In genomic region chr12:110049666-110050065, GRCh38 we compare ENCODE assay signal across 7 cellular contexts. TPM values are rescaled to one million over a fixed set of nuclear protein-coding genes. Genes with fewer than 3 reads are reported as not detected.
DNase-seq lines count a peak whose midpoint lies in the region; ATAC-seq and TF ChIP-seq lines count a peak whose summit lies in the region.
"Not testable (repeated sequence)": the region's sequence is repeated elsewhere in the genome, so short reads cannot be mapped to it uniquely, and the experiment has no call there.

No MANE protein-coding gene starts in this region.

- not testable (repeated sequence) for H3K9me2 ChIP-seq in DOHH2 (replicated peaks; ENCODE audit: control insufficient read depth, low read length); OCI-LY7 (ENCODE audit: insufficient read depth, low read length)

- not testable (repeated sequence) for H3K27me3 Mint-ChIP-seq in activated CD4-positive, alpha-beta T cell treated with anti-CD3 and anti-CD28 coated beads, Interleukin-2, amount 10 ng/mL, durations not matched to agents 24 days and 14 days; activated T-helper 2 cell treated with anti-CD3 and anti-CD28 coated beads, Interferon-gamma antibody, Interleukin-2, Interleukin-4, amounts not matched to agents 10 μg/mL and 5 μg/mL and 100 μg/mL, durations not matched to agents 14 hours and 24 hours and 36 hours (ENCODE audit: low read depth); dendritic cell treated with granulocyte-macrophage colony-stimulating factor and Interleukin-4, amounts not matched to agents 40 ng/mL and 50 ng/mL, for 4 days; nephron (ENCODE audit: low read depth); stimulated activated memory B cell treated with anti-CD40 and anti-IgM and Interleukin-4, amounts not matched to agents 10 μg/mL and 1 μg/mL and 100 μg/mL, for 72 hours

- intact Hi-C loops in OCI-LY7 (cut with micrococcal nuclease; ENCODE audit: unreplicated experiment), result loop anchor here (1.0 to 5.0 kb wide), 3 partner anchors 51 to 232 kb away; partner anchors contain the start of genes ANKRD13A and ATP2A2
- intact Hi-C loops in activated CD4-positive, alpha-beta T cell treated with anti-CD3 and anti-CD28 coated beads, Interleukin-2, amount 10 ng/mL, durations not matched to agents 24 days and 14 days (cut with micrococcal nuclease), result loop anchor here (2.0 kb wide), 3 partner anchors 51 to 75 kb away; partner anchors contain the start of genes ANKRD13A and IFT81
- intact Hi-C loops in activated T-helper 2 cell treated with anti-CD3 and anti-CD28 coated beads, Interferon-gamma antibody, Interleukin-2, Interleukin-4, amounts not matched to agents 10 μg/mL and 5 μg/mL and 100 μg/mL, durations not matched to agents 14 hours and 24 hours and 36 hours (cut with micrococcal nuclease), result loop anchor here (2.0 to 5.0 kb wide), 2 partner anchors 29 to 52 kb away; partner anchors contain the start of genes ANKRD13A and GIT2
- intact Hi-C loops in dendritic cell treated with granulocyte-macrophage colony-stimulating factor and Interleukin-4, amounts not matched to agents 40 ng/mL and 50 ng/mL, for 4 days (cut with micrococcal nuclease), result loop anchor here (2.0 kb wide), 1 partner anchor 29 kb away; no protein-coding TSS in a partner anchor

- H3K27me3 ChIP-seq in DOHH2 (ENCODE audit: control insufficient read depth, low read length), result not testable (repeated sequence)

- peak overlapping the region; percentile 86 for H3K27ac ChIP-seq in DOHH2 (ENCODE audit: low read depth, low read length)
- peak overlapping the region; percentile 98 for H3K27ac ChIP-seq in OCI-LY7 (ENCODE audit: low read depth, low read length, poor library complexity, severe bottlenecking)

- peak overlapping the region; percentile 96 for H3K4me2 ChIP-seq in DOHH2 (ENCODE audit: low read length)
- H3K4me2 ChIP-seq in OCI-LY7 (ENCODE audit: low read length), result peak overlapping the region; percentile 92

- H4K20me1 ChIP-seq in DOHH2 (ENCODE audit: control insufficient read depth, insufficient read depth, low read depth, low read length); OCI-LY7 (ENCODE audit: insufficient read depth, low read length): not testable (repeated sequence)

- H3K36me3 Mint-ChIP-seq in activated CD4-positive, alpha-beta T cell treated with anti-CD3 and anti-CD28 coated beads, Interleukin-2, amount 10 ng/mL, durations not matched to agents 24 days and 14 days (ENCODE audit: low read depth); dendritic cell treated with granulocyte-macrophage colony-stimulating factor and Interleukin-4, amounts not matched to agents 40 ng/mL and 50 ng/mL, for 4 days (ENCODE audit: low read depth); nephron (ENCODE audit: low read depth); stimulated activated memory B cell treated with anti-CD40 and anti-IgM and Interleukin-4, amounts not matched to agents 10 μg/mL and 1 μg/mL and 100 μg/mL, for 72 hours: not testable (repeated sequence)
- peaks cover 21% of the 10 kb centered on the region for H3K36me3 Mint-ChIP-seq in activated T-helper 2 cell treated with anti-CD3 and anti-CD28 coated beads, Interferon-gamma antibody, Interleukin-2, Interleukin-4, amounts not matched to agents 10 μg/mL and 5 μg/mL and 100 μg/mL, durations not matched to agents 14 hours and 24 hours and 36 hours (ENCODE audit: low read depth)

- peak overlapping the region; percentile 59; the same call in 1 of the 2 replicates for H2AFZ ChIP-seq in OCI-LY7 (ENCODE audit: low read length)

- ATAC-seq in stimulated activated memory B cell treated with anti-CD40 and anti-IgM and Interleukin-4, amounts not matched to agents 10 μg/mL and 1 μg/mL and 100 μg/mL, for 72 hours, result not testable (repeated sequence)

- DNase-seq in OCI-LY7 (ENCODE audit: low spot score), result peak; percentile 67
- DNase-seq in activated CD4-positive, alpha-beta T cell treated with anti-CD3 and anti-CD28 coated beads, Interleukin-2, amount 10 ng/mL, durations not matched to agents 24 days and 14 days; activated T-helper 2 cell treated with anti-CD3 and anti-CD28 coated beads, Interferon-gamma antibody, Interleukin-2, Interleukin-4, amounts not matched to agents 10 μg/mL and 5 μg/mL and 100 μg/mL, durations not matched to agents 14 hours and 24 hours and 36 hours (ENCODE audit: low spot score): not testable (repeated sequence)

- H3K4me1 Mint-ChIP-seq in activated CD4-positive, alpha-beta T cell treated with anti-CD3 and anti-CD28 coated beads, Interleukin-2, amount 10 ng/mL, durations not matched to agents 24 days and 14 days, result peaks cover 25% of the 10 kb centered on the region
- H3K4me1 Mint-ChIP-seq in activated T-helper 2 cell treated with anti-CD3 and anti-CD28 coated beads, Interferon-gamma antibody, Interleukin-2, Interleukin-4, amounts not matched to agents 10 μg/mL and 5 μg/mL and 100 μg/mL, durations not matched to agents 14 hours and 24 hours and 36 hours (ENCODE audit: low read depth), result peaks cover 36% of the 10 kb centered on the region
- H3K4me1 Mint-ChIP-seq in dendritic cell treated with granulocyte-macrophage colony-stimulating factor and Interleukin-4, amounts not matched to agents 40 ng/mL and 50 ng/mL, for 4 days (ENCODE audit: low read depth), result peaks cover 45% of the 10 kb centered on the region
- H3K4me1 Mint-ChIP-seq in nephron, result peaks cover 15% of the 10 kb centered on the region
- H3K4me1 Mint-ChIP-seq in stimulated activated memory B cell treated with anti-CD40 and anti-IgM and Interleukin-4, amounts not matched to agents 10 μg/mL and 1 μg/mL and 100 μg/mL, for 72 hours, result peaks cover 49% of the 10 kb centered on the region

- H3K4me1 ChIP-seq in DOHH2 (ENCODE audit: control insufficient read depth, low read length) (peaks cover 43% of the 10 kb centered on the region), OCI-LY7 (ENCODE audit: insufficient read depth, low read length, poor library complexity, severe bottlenecking) (peaks cover 47% of the 10 kb centered on the region)

- peak overlapping the region; percentile 87 for H3K4me3 Mint-ChIP-seq in activated CD4-positive, alpha-beta T cell treated with anti-CD3 and anti-CD28 coated beads, Interleukin-2, amount 10 ng/mL, durations not matched to agents 24 days and 14 days
- not testable (repeated sequence) for H3K4me3 Mint-ChIP-seq in activated T-helper 2 cell treated with anti-CD3 and anti-CD28 coated beads, Interferon-gamma antibody, Interleukin-2, Interleukin-4, amounts not matched to agents 10 μg/mL and 5 μg/mL and 100 μg/mL, durations not matched to agents 14 hours and 24 hours and 36 hours (ENCODE audit: low read depth); dendritic cell treated with granulocyte-macrophage colony-stimulating factor and Interleukin-4, amounts not matched to agents 40 ng/mL and 50 ng/mL, for 4 days
- peak overlapping the region; percentile 85 to 92 (median 88) for H3K4me3 Mint-ChIP-seq in nephron
- H3K4me3 Mint-ChIP-seq in stimulated activated memory B cell treated with anti-CD40 and anti-IgM and Interleukin-4, amounts not matched to agents 10 μg/mL and 1 μg/mL and 100 μg/mL, for 72 hours, result peak overlapping the region; percentile 52

- peak overlapping the region; percentile 89 for H3K4me3 ChIP-seq in DOHH2 (ENCODE audit: low read length)
- peak overlapping the region; percentile 90 for H3K4me3 ChIP-seq in OCI-LY7 (ENCODE audit: low read depth, low read length, poor library complexity, severe bottlenecking)

- H3K79me2 ChIP-seq in DOHH2 (ENCODE audit: control insufficient read depth, low read length), result peaks cover 33% of the 10 kb centered on the region
- peaks cover 31% of the 10 kb centered on the region; the same call in 1 of the 2 replicates for H3K79me2 ChIP-seq in OCI-LY7 (ENCODE audit: insufficient read depth, low read depth, low read length)

- CTCF ChIA-PET in OCI-LY7 (lab: Charles Lee; ENCODE audit: unreplicated experiment), result not testable (repeated sequence)

- H3K27ac Mint-ChIP-seq in activated CD4-positive, alpha-beta T cell treated with anti-CD3 and anti-CD28 coated beads, Interleukin-2, amount 10 ng/mL, durations not matched to agents 24 days and 14 days, result peak overlapping the region; percentile 31
- H3K27ac Mint-ChIP-seq in activated T-helper 2 cell treated with anti-CD3 and anti-CD28 coated beads, Interferon-gamma antibody, Interleukin-2, Interleukin-4, amounts not matched to agents 10 μg/mL and 5 μg/mL and 100 μg/mL, durations not matched to agents 14 hours and 24 hours and 36 hours, result peak overlapping the region; percentile 96
- H3K27ac Mint-ChIP-seq in dendritic cell treated with granulocyte-macrophage colony-stimulating factor and Interleukin-4, amounts not matched to agents 40 ng/mL and 50 ng/mL, for 4 days, result peak overlapping the region; percentile 98
- H3K27ac Mint-ChIP-seq in nephron, result peak overlapping the region; percentile 42 to 95 (median 85)
- peak overlapping the region; percentile 99 for H3K27ac Mint-ChIP-seq in stimulated activated memory B cell treated with anti-CD40 and anti-IgM and Interleukin-4, amounts not matched to agents 10 μg/mL and 1 μg/mL and 100 μg/mL, for 72 hours

- BruUV-seq in OCI-LY7 (replicated peaks; lab: Mats Ljungman, UMichigan), result not testable (repeated sequence)

- H3K9me3 Mint-ChIP-seq in activated CD4-positive, alpha-beta T cell treated with anti-CD3 and anti-CD28 coated beads, Interleukin-2, amount 10 ng/mL, durations not matched to agents 24 days and 14 days; activated T-helper 2 cell treated with anti-CD3 and anti-CD28 coated beads, Interferon-gamma antibody, Interleukin-2, Interleukin-4, amounts not matched to agents 10 μg/mL and 5 μg/mL and 100 μg/mL, durations not matched to agents 14 hours and 24 hours and 36 hours; dendritic cell treated with granulocyte-macrophage colony-stimulating factor and Interleukin-4, amounts not matched to agents 40 ng/mL and 50 ng/mL, for 4 days; nephron; stimulated activated memory B cell treated with anti-CD40 and anti-IgM and Interleukin-4, amounts not matched to agents 10 μg/mL and 1 μg/mL and 100 μg/mL, for 72 hours: not testable (repeated sequence)

- H3F3A ChIP-seq in DOHH2 (ENCODE audit: control insufficient read depth, insufficient read depth), result not testable (repeated sequence)

- not testable (repeated sequence) for H3K9me3 ChIP-seq in DOHH2 (ENCODE audit: control insufficient read depth, insufficient read depth, low read length); OCI-LY7 (ENCODE audit: low read length)

- TF ChIP-seq CTCF in DOHH2 (IDR thresholded peaks at IDR 0.05; ENCODE audit: low read depth, low read length, poor library complexity, severe bottlenecking); OCI-LY7 (conservative IDR thresholded peaks at IDR 0.05; ENCODE audit: low read length); nephron (IDR thresholded peaks at IDR 0.05; ENCODE audit: unreplicated experiment in 3 of 3): not testable (repeated sequence)

- POLR2A ChIA-PET in OCI-LY7 (lab: Charles Lee), result interaction anchor here (0.6 to 2.0 kb wide), 5 partner anchors 9 to 466 kb away, joined by 4 to 6 read pairs (median 5); partner anchors contain the start of gene ANKRD13A

- H3K36me3 ChIP-seq in DOHH2 (ENCODE audit: control insufficient read depth, low read length); OCI-LY7 (ENCODE audit: insufficient read depth, low read length): not testable (repeated sequence)

RNA-seq across cellular contexts. Expression of gene C12orf76, which starts 1.3 kb away (rescaled TPM):
- total RNA-seq in OCI-LY7 (2014; rRNA removed; shearing (Covaris generic)), result 17.0 and 24.4 TPM in 2 replicates
- total RNA-seq in OCI-LY7 (2022), result 24.1 and 36.6 TPM in 2 replicates
- total RNA-seq in activated CD4-positive, alpha-beta T cell treated with anti-CD3 and anti-CD28 coated beads, Interleukin-2, amount 10 ng/mL, durations not matched to agents 24 days and 14 days, result 21.3 and 25.1 TPM in 2 replicates
- 24.8 and 25.2 TPM in 2 replicates for total RNA-seq in activated T-helper 2 cell treated with anti-CD3 and anti-CD28 coated beads, Interferon-gamma antibody, Interleukin-2, Interleukin-4, amounts not matched to agents 10 μg/mL and 5 μg/mL and 100 μg/mL, durations not matched to agents 14 hours and 24 hours and 36 hours

RNA-seq across cellular contexts. Expression of gene ANKRD13A, which starts 50.4 kb away (rescaled TPM):
- 135 and 140 TPM in 2 replicates for total RNA-seq in OCI-LY7 (2014; rRNA removed; shearing (Covaris generic))
- total RNA-seq in OCI-LY7 (2022), result 208 and 216 TPM in 2 replicates
- 60.6 and 62.5 TPM in 2 replicates for total RNA-seq in activated CD4-positive, alpha-beta T cell treated with anti-CD3 and anti-CD28 coated beads, Interleukin-2, amount 10 ng/mL, durations not matched to agents 24 days and 14 days
- 53.3 and 59.9 TPM in 2 replicates for total RNA-seq in activated T-helper 2 cell treated with anti-CD3 and anti-CD28 coated beads, Interferon-gamma antibody, Interleukin-2, Interleukin-4, amounts not matched to agents 10 μg/mL and 5 μg/mL and 100 μg/mL, durations not matched to agents 14 hours and 24 hours and 36 hours

RNA-seq across cellular contexts. Expression of gene GIT2, which starts 53.5 kb away (rescaled TPM):
- 57.1 and 60.6 TPM in 2 replicates for total RNA-seq in OCI-LY7 (2014; rRNA removed; shearing (Covaris generic))
- total RNA-seq in OCI-LY7 (2022), result 123 and 124 TPM in 2 replicates
- total RNA-seq in activated CD4-positive, alpha-beta T cell treated with anti-CD3 and anti-CD28 coated beads, Interleukin-2, amount 10 ng/mL, durations not matched to agents 24 days and 14 days, result 87.1 and 88.6 TPM in 2 replicates
- 71.1 and 72.3 TPM in 2 replicates for total RNA-seq in activated T-helper 2 cell treated with anti-CD3 and anti-CD28 coated beads, Interferon-gamma antibody, Interleukin-2, Interleukin-4, amounts not matched to agents 10 μg/mL and 5 μg/mL and 100 μg/mL, durations not matched to agents 14 hours and 24 hours and 36 hours

Comparison
In these comparisons a context has a peak if more than half of its experiments do, and no peak if none do; other contexts are left out.
1. H3K27ac Mint-ChIP-seq: peak in every context shown above with its lines; median percentile 99 in stimulated activated memory B cell treated with anti-CD40 and anti-IgM and Interleukin-4, amounts not matched to agents 10 μg/mL and 1 μg/mL and 100 μg/mL, for 72 hours; 98 in dendritic cell treated with granulocyte-macrophage colony-stimulating factor and Interleukin-4, amounts not matched to agents 40 ng/mL and 50 ng/mL, for 4 days; 96 in activated T-helper 2 cell treated with anti-CD3 and anti-CD28 coated beads, Interferon-gamma antibody, Interleukin-2, Interleukin-4, amounts not matched to agents 10 μg/mL and 5 μg/mL and 100 μg/mL, durations not matched to agents 14 hours and 24 hours and 36 hours; 85 in nephron; 31 in activated CD4-positive, alpha-beta T cell treated with anti-CD3 and anti-CD28 coated beads, Interleukin-2, amount 10 ng/mL, durations not matched to agents 24 days and 14 days.